In the genomic region with DNA sequence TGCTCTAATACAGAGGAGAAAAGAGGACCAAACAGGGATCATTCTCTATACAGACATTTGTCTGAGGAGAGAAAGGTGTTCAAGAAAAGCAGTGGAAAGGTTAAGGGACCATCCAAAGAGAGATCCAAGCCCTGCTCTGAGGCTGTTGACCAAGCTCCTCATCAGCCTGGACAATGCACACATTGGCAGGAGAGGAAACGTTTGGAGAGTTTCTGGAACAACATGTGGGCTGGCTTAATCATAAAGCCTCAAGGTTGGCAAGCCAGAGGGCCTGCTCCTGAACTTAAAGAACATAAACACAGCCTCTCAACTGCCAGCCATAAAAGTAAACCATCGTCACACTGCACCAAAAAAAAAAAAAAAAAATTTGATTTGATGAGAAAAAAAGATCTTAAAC, we compare ENCODE assay signal across 25 cellular contexts.
DNase-seq lines count a peak whose midpoint lies in the region; ATAC-seq and TF ChIP-seq lines count a peak whose summit lies in the region.
"Had no signal": no experiment of that assay in that cellular context is flagged by ENCODE, and none has a peak within 500 bp of the region (broad histone marks: within the 10 kb centered on the region; RNA-seq: fewer than 3 reads in every experiment).

No MANE protein-coding gene starts in this region.

- no peaks in the 10 kb centered on the region for H3K36me3 ChIP-seq in SK-N-SH (replicated peaks in 1 of 2; ENCODE audit: control insufficient read depth in 1 of 2, insufficient read depth in 2 of 2, low read length in 1 of 2)
- H3K36me3 ChIP-seq in PC-3 (ENCODE audit: low read depth, low read length): no peaks in the 10 kb centered on the region
- H3K36me3 ChIP-seq in smooth muscle cell (ENCODE audit: low read depth): no peaks in the 10 kb centered on the region
- H3K36me3 ChIP-seq in spleen: no peaks in the 10 kb centered on the region
- H3K36me3 ChIP-seq: heart right ventricle, neural progenitor cell, Peyer's patch, SJSA1, thyroid gland, vagina had no signal

- POLR2A ChIA-PET in SK-N-SH (lab: Yijun Ruan, JAX) (interaction anchor here (0.6 kb wide), 1 partner anchor 63 kb away, joined by 3 read pairs; no protein-coding TSS in a partner anchor), PC-3 (lab: Charles Lee; ENCODE audit: unreplicated experiment) (no interaction called here)

- BruUV-seq in PC-3 (replicated peaks; lab: Mats Ljungman, UMichigan): no TSS peak

- DNase-seq in SK-N-SH (no peak), PC-3 (no peak), fibroblast of peridontal ligament (ENCODE audit: extremely low read depth) (peak; percentile 57), smooth muscle cell (lab: John Stamatoyannopoulos, UW; ENCODE audit: unreplicated experiment) (no peak), mucosa of gallbladder (ENCODE audit: low spot score) (no peak), spleen (no peak)
- DNase-seq: activated effector memory CD4-positive, alpha-beta T cell treated with Interleukin-2 at 50 U/mL for 16 hours; AML-193; body of pancreas; CD4-positive, alpha-beta memory T cell; cerebellar nuclear complex; heart right ventricle; NCI-H1105; NCI-H1930; NCI-H524; Peyer's patch; T-helper 1 cell; thyroid gland had no signal

- H4K20me1 ChIP-seq in SK-N-SH (ENCODE audit: insufficient read depth) (no peaks in the 10 kb centered on the region), PC-3 (ENCODE audit: low read length) (no peaks in the 10 kb centered on the region), smooth muscle cell (ENCODE audit: low read depth) (no peaks in the 10 kb centered on the region)

- ATAC-seq in SK-N-SH treated with all-trans-retinoic acid at 6 μM for 48 hours (no peak; the same call in 2 of the 3 replicates), PC-3 (peak; percentile 50; the same call in 1 of the 2 replicates), HG03439 (IDR thresholded peaks at IDR 0.05; ENCODE audit: unreplicated experiment) (no peak)
- ATAC-seq: body of pancreas, HCT116, heart right ventricle, sciatic nerve had no signal

- H3K27me3 ChIP-seq in SK-N-SH (ENCODE audit: insufficient read depth) (no peaks in the 10 kb centered on the region), PC-3 (ENCODE audit: low read length) (no peaks in the 10 kb centered on the region), smooth muscle cell (ENCODE audit: low read depth) (no peaks in the 10 kb centered on the region), spleen (replicated peaks in 1 of 7) (no peaks in the 10 kb centered on the region)
- H3K27me3 ChIP-seq: body of pancreas, heart right ventricle, neural progenitor cell, Peyer's patch, SJSA1, thyroid gland, vagina had no signal

- CTCF ChIA-PET in SK-N-SH (lab: Yijun Ruan, JAX) (interaction anchor here (0.8 to 1.7 kb wide), 4 partner anchors 9 to 302 kb away, joined by 3 to 4 read pairs (median 3); no protein-coding TSS in a partner anchor), PC-3 (lab: Charles Lee) (no interaction called here)

- intact Hi-C loops in PC-3 (cut with micrococcal nuclease): no loop called here
- intact Hi-C loops in spleen (cut with DNase I; ENCODE audit: low total_unique reads): no loop called here

- H3K9me2 ChIP-seq in SK-N-SH (no peaks in the 10 kb centered on the region), PC-3 (replicated peaks; ENCODE audit: low read length) (no peaks in the 10 kb centered on the region)

- no peak for TF ChIP-seq EP300 in SK-N-SH (IDR thresholded peaks at IDR 0.05; ENCODE audit: borderline replicate concordance in 1 of 2, low read depth in 1 of 2, low read length in 1 of 2)

- peaks cover 4% of the 10 kb centered on the region for H3F3A ChIP-seq in SK-N-SH (replicated peaks; ENCODE audit: insufficient read depth)
- H3F3A ChIP-seq in PC-3 (ENCODE audit: low read length, unreplicated experiment): no peaks in the 10 kb centered on the region
- no peaks in the 10 kb centered on the region for H3F3A ChIP-seq in smooth muscle cell (ENCODE audit: low read depth)

- no peak overlapping the region for H3K4me3 ChIP-seq in SK-N-SH (ENCODE audit: low read depth in 2 of 2, low read length in 1 of 2)
- no peak overlapping the region for H3K4me3 ChIP-seq in PC-3 (ENCODE audit: low read length)
- no peak overlapping the region for H3K4me3 ChIP-seq in smooth muscle cell
- H3K4me3 ChIP-seq in spleen: no peak overlapping the region
- H3K4me3 ChIP-seq: body of pancreas, heart right ventricle, neural progenitor cell, Peyer's patch, SJSA1, thyroid gland, vagina had no signal

- 54% methylated on average over 2 of the region's 2 CpGs for WGBS in SK-N-SH (ENCODE audit: low lambda C conversion rate)
- 29% methylated on average over 2 of the region's 2 CpGs for WGBS in smooth muscle cell (ENCODE audit: low lambda C conversion rate)
- WGBS in spleen, 5 donors: 45 to 78% (median 55%) methylated on average over 2 of the region's 2 CpGs

- 0 out of 2 replicates have a peak overlapping the region, but pooled peaks have one; percentile 40 for H3K4me2 ChIP-seq in SK-N-SH
- H3K4me2 ChIP-seq in PC-3 (ENCODE audit: low read length): peak overlapping the region; percentile 10; the same call in 1 of the 2 replicates
- H3K4me2 ChIP-seq in smooth muscle cell: peak overlapping the region; percentile 41
- H3K4me2 ChIP-seq: neural progenitor cell had no signal

- TF ChIP-seq CTCF in SK-N-SH (IDR thresholded peaks at IDR 0.05): no peak
- TF ChIP-seq CTCF in PC-3 (conservative IDR thresholded peaks at IDR 0.05; ENCODE audit: low read depth, low read length): no peak
- no peak for TF ChIP-seq CTCF in smooth muscle cell (IDR thresholded peaks at IDR 0.05; ENCODE audit: borderline replicate concordance, insufficient read depth, poor library complexity, severe bottlenecking)
- TF ChIP-seq CTCF in spleen (IDR thresholded peaks at IDR 0.05 in 8 of 11, conservative IDR thresholded peaks at IDR 0.05 in 3 of 11): no peak

- no peak for TF ChIP-seq POLR2A in spleen (IDR thresholded peaks at IDR 0.05)

- H3K4me1 ChIP-seq in SK-N-SH (ENCODE audit: control insufficient read depth in 1 of 2, insufficient read depth in 2 of 2, low read depth in 1 of 2, low read length in 1 of 2) (peaks cover 0 to 12% of the 10 kb centered on the region in 2 experiments; a peak in 1 of 4 replicates), PC-3 (ENCODE audit: insufficient read depth, low read length) (peaks cover 8% of the 10 kb centered on the region; the same call in 1 of the 2 replicates), smooth muscle cell (ENCODE audit: low read depth) (no peaks in the 10 kb centered on the region), spleen (no peaks in the 10 kb centered on the region)
- H3K4me1 ChIP-seq: body of pancreas, heart right ventricle, neural progenitor cell, Peyer's patch, thyroid gland, vagina had no signal

- TF ChIP-seq RAD21 in SK-N-SH (IDR thresholded peaks at IDR 0.05; ENCODE audit: low read length): no peak

- no peak overlapping the region for H3K27ac ChIP-seq in SK-N-SH (ENCODE audit: low read depth in 2 of 2, low read length in 1 of 2)
- no peak overlapping the region for H3K27ac ChIP-seq in PC-3 (ENCODE audit: low read length)
- no peak overlapping the region for H3K27ac ChIP-seq in smooth muscle cell (ENCODE audit: low read depth)
- H3K27ac ChIP-seq in spleen: no peak overlapping the region
- H3K27ac ChIP-seq: body of pancreas, heart right ventricle, neural progenitor cell, Peyer's patch, SJSA1, thyroid gland, vagina had no signal

- H3K9ac ChIP-seq in SK-N-SH: no peak overlapping the region
- no peak overlapping the region for H3K9ac ChIP-seq in PC-3 (ENCODE audit: low read length)
- no peak overlapping the region for H3K9ac ChIP-seq in smooth muscle cell (ENCODE audit: low read depth)
- H3K9ac ChIP-seq: neural progenitor cell had no signal

- H3K79me2 ChIP-seq in SK-N-SH (ENCODE audit: insufficient read depth) (no peaks in the 10 kb centered on the region), PC-3 (ENCODE audit: low read length) (no peaks in the 10 kb centered on the region), smooth muscle cell (ENCODE audit: low read depth) (no peaks in the 10 kb centered on the region)

- H2AFZ ChIP-seq in SK-N-SH (ENCODE audit: low read depth) (peak overlapping the region; percentile 70; the same call in 1 of the 2 replicates), PC-3 (ENCODE audit: low read length) (no peak overlapping the region), smooth muscle cell (ENCODE audit: low read depth) (peak overlapping the region; percentile 20)
- H2AFZ ChIP-seq: neural progenitor cell had no signal

- H3K9me3 ChIP-seq in SK-N-SH (no peaks in the 10 kb centered on the region), PC-3 (ENCODE audit: low read length) (no peaks in the 10 kb centered on the region), smooth muscle cell (replicated peaks; ENCODE audit: low read depth) (no peaks in the 10 kb centered on the region), spleen (no peaks in the 10 kb centered on the region)
- H3K9me3 ChIP-seq: body of pancreas, heart right ventricle, Peyer's patch, SJSA1, thyroid gland, vagina had no signal

TF ChIP-seq in SK-N-SH, 30 proteins besides CTCF, POLR2A, EP300 and RAD21 (continues in another document):
- TF ChIP-seq YY1 (IDR thresholded peaks at IDR 0.05; ENCODE audit: low read depth): no peak
- no peak for TF ChIP-seq CHD2 (IDR thresholded peaks at IDR 0.05; ENCODE audit: low read length, partially characterized antibody)
- TF ChIP-seq GABPA (IDR thresholded peaks at IDR 0.05; ENCODE audit: low read depth): no peak

TF ChIP-seq in SK-N-SH treated with all-trans-retinoic acid at 6 μM for 48 hours, 23 proteins besides CTCF, POLR2A, EP300 and RAD21:
- no peak for TF ChIP-seq ARNTL (CRISPR knock-in tag; IDR thresholded peaks at IDR 0.05; ENCODE audit: borderline replicate concordance, low read depth)
